ENCODE assay signal across 25 cellular contexts in the genomic region with DNA sequence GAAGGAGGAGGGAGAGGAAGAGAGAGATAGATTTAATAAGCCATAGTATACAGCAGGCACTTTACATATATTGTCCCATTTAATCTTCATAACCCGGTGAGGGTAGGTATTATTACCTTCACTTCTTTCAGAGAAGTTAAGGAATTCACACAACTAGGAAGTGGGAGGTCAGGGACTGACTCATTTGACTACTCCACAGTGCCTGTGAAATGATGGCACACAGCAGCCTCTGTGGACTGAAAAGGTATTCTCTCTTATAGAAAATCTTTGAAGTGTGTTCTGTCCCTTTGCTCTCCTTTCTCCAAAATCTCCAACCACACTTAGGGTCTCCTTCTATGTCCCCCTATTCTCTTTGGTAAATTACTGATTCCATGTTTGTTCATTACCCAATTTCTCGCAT. TPM values are rescaled to one million over a fixed set of nuclear protein-coding genes. Genes with fewer than 3 reads are reported as not detected.
DNase-seq lines count a peak whose midpoint lies in the region; ATAC-seq, FAIRE-seq and TF ChIP-seq lines count a peak whose summit lies in the region.
"Had no signal": no experiment of that assay in that cellular context is flagged by ENCODE, and none has a peak within 500 bp of the region (broad histone marks: within the 10 kb centered on the region; RNA-seq: fewer than 3 reads in every experiment).

No MANE protein-coding gene starts in this region.

- H3K36me3 Mint-ChIP-seq in activated T-cell treated with anti-CD3 and anti-CD28 coated beads, Interleukin-2, amount 50 U/mL, for 4 hours (ENCODE audit: insufficient read depth), result no peaks in the 10 kb centered on the region
- H3K36me3 Mint-ChIP-seq: CD8-positive, alpha-beta memory T cell had no signal

- no peak for TF ChIP-seq CTCF in heart right ventricle (IDR thresholded peaks at IDR 0.05)
- no peak for TF ChIP-seq CTCF in bronchial epithelial cell (IDR thresholded peaks at IDR 0.05; ENCODE audit: insufficient read depth, low read length, severe bottlenecking)
- TF ChIP-seq CTCF in thyroid gland (IDR thresholded peaks at IDR 0.05), result no peak
- TF ChIP-seq CTCF in gastroesophageal sphincter (IDR thresholded peaks at IDR 0.05), result no peak

- H3K27me3 ChIP-seq in heart right ventricle (no peaks in the 10 kb centered on the region), bronchial epithelial cell (ENCODE audit: control insufficient read depth, insufficient read depth, low read length) (no peaks in the 10 kb centered on the region), thyroid gland (no peaks in the 10 kb centered on the region), gastroesophageal sphincter (no peaks in the 10 kb centered on the region)

- H3K36me3 ChIP-seq in heart right ventricle, result peaks cover 0 to 98% (median 28%) of the 10 kb centered on the region in 9 donors
- H3K36me3 ChIP-seq in bronchial epithelial cell (ENCODE audit: control insufficient read depth, insufficient read depth, low read length), result peaks cover 6% of the 10 kb centered on the region
- H3K36me3 ChIP-seq in thyroid gland, result no peaks in the 10 kb centered on the region
- H3K36me3 ChIP-seq in gastroesophageal sphincter, result peaks cover 0 to 24% of the 10 kb centered on the region in 2 donors

- intact Hi-C loops in heart right ventricle (cut with DNase I), result loop anchor here in 1 of 10 donors (10.0 kb wide), 1 partner anchor 135 kb away; no protein-coding TSS in a partner anchor
- intact Hi-C loops in Right ventricle myocardium inferior (cut with DNase I), result no loop called here
- intact Hi-C loops in thyroid gland (cut with DNase I), result no loop called here

- H3K9me3 ChIP-seq in heart right ventricle (no peaks in the 10 kb centered on the region), thyroid gland (no peaks in the 10 kb centered on the region), gastroesophageal sphincter (no peaks in the 10 kb centered on the region)

- H3K27me3 Mint-ChIP-seq in activated T-cell treated with anti-CD3 and anti-CD28 coated beads, Interleukin-2, amount 50 U/mL, for 4 hours (ENCODE audit: low read depth), result peaks cover 23% of the 10 kb centered on the region

- TF ChIP-seq POLR2A in thyroid gland (IDR thresholded peaks at IDR 0.05) (no peak), gastroesophageal sphincter (IDR thresholded peaks at IDR 0.05) (no peak)

- H3K4me1 ChIP-seq in heart right ventricle, result peaks cover 3 to 98% (median 79%) of the 10 kb centered on the region in 9 donors
- H3K4me1 ChIP-seq in thyroid gland, result peaks cover 3 to 10% of the 10 kb centered on the region in 2 donors
- H3K4me1 ChIP-seq in gastroesophageal sphincter, result peaks cover 3 to 44% (median 7%) of the 10 kb centered on the region in 3 donors

- no peak for ATAC-seq in heart right ventricle
- no peak for ATAC-seq in Right ventricle myocardium inferior
- no peak for ATAC-seq in gastroesophageal sphincter
- ATAC-seq in activated T-cell treated with anti-CD3 and anti-CD28 coated beads, Interleukin-2, amount 50 U/mL, for 4 hours, result no peak

- DNase-seq in heart right ventricle (no peak), Right ventricle myocardium inferior (ENCODE audit: missing footprints) (no peak), bronchial epithelial cell (ENCODE audit: low read depth) (peak; percentile 11), kidney tubule cell (ENCODE audit: low spot score) (peak; percentile 27), thyroid gland (peak in 1 of 2 donors; percentile 26), NCI-H345 (lab: John Stamatoyannopoulos, UW) (no peak)
- no peak for DNase-seq in activated T-cell treated with anti-CD3 and anti-CD28 coated beads, Interleukin-2, amount 50 U/mL, for 4 hours
- DNase-seq: Calu3; CD8-positive, alpha-beta memory T cell; DMS153; KG1; NCI-H1092 treated with DMSO at 0.1 percent for 48 hours; NCI-H1436 treated with DMSO at 0.1 percent for 48 hours; NCI-H1930; NCI-H524 treated with DMSO at 0.1 percent for 48 hours; SHP77 had no signal

- 95 to 97% methylated on average over 2 of the region's 2 CpGs for WGBS in heart right ventricle, 2 donors
- WGBS in thyroid gland, 2 donors, result 90 to 98% methylated on average over 2 of the region's 2 CpGs
- 82 to 93% methylated on average over 2 of the region's 2 CpGs for WGBS in gastroesophageal sphincter (ENCODE audit: low coverage in 1 of 2), 2 donors

- TF ChIP-seq EP300 in gastroesophageal sphincter (IDR thresholded peaks at IDR 0.05), result no peak

- H3K4me3 ChIP-seq in heart right ventricle (no peak overlapping the region), bronchial epithelial cell (ENCODE audit: low read depth, low read length) (no peak overlapping the region), thyroid gland (replicated peaks in 1 of 3) (no peak overlapping the region), gastroesophageal sphincter (no peak overlapping the region)

- H3K4me3 Mint-ChIP-seq in activated T-cell treated with anti-CD3 and anti-CD28 coated beads, Interleukin-2, amount 50 U/mL, for 4 hours, result no peak overlapping the region
- H3K4me3 Mint-ChIP-seq: CD8-positive, alpha-beta memory T cell had no signal

- H3K27ac ChIP-seq in heart right ventricle, result peak overlapping the region in 9 of 10 donors; percentile 48 to 99 (median 81)
- H3K27ac ChIP-seq in thyroid gland, result peak overlapping the region in 2 of 3 donors; percentile 13 to 39
- H3K27ac ChIP-seq in gastroesophageal sphincter, result no peak overlapping the region
- H3K27ac ChIP-seq: C4-2B, HL-60 had no signal

- no peak for FAIRE-seq in bronchial epithelial cell (lab: Jason Lieb, UNC)
- FAIRE-seq: A204.1, GM12892, GM19239, H1, RCC 7860 had no signal

- H3K4me1 Mint-ChIP-seq in activated T-cell treated with anti-CD3 and anti-CD28 coated beads, Interleukin-2, amount 50 U/mL, for 4 hours (ENCODE audit: low read depth), result no peaks in the 10 kb centered on the region
- H3K4me1 Mint-ChIP-seq: CD8-positive, alpha-beta memory T cell had no signal

- no peaks in the 10 kb centered on the region for H3K9me3 Mint-ChIP-seq in activated T-cell treated with anti-CD3 and anti-CD28 coated beads, Interleukin-2, amount 50 U/mL, for 4 hours

RNA-seq across cellular contexts. Expression of a gene that starts 23.9 kb away (rescaled TPM):
- 100 to 1,000 TPM in 7 of 10 donors, 10 to 100 TPM in 3; 82.5 to 173 (median 121) TPM for total RNA-seq in heart right ventricle
- 100 to 1,000 TPM in 1 of 2 donors, 10 to 100 TPM in 1; 81.2 to 194 TPM for polyA plus RNA-seq in heart right ventricle
- total RNA-seq in Right ventricle myocardium inferior, result 122 TPM
- 1.3 and 4.7 TPM in 2 replicates for total RNA-seq in bronchial epithelial cell
- total RNA-seq in thyroid gland, result 10 to 100 TPM in 2 of 4 donors, 1 to 10 TPM in 2; 6.9 to 14.1 (median 11.2) TPM
- total RNA-seq in gastroesophageal sphincter, result 10 to 100 TPM; 11.7 to 46.7 (median 23.8) TPM
- not detected for total RNA-seq in activated T-cell treated with anti-CD3 and anti-CD28 coated beads, Interleukin-2, amount 50 U/mL, for 4 hours
- total RNA-seq: CD8-positive, alpha-beta memory T cell; H1; OCI-LY7 had no signal
- polyA plus RNA-seq: CD8-positive, alpha-beta memory T cell; H1 had no signal

Comparison
In these comparisons a context has a peak if more than half of its experiments do, and no peak if none do; other contexts are left out.
1. DNase-seq: peak in bronchial epithelial cell (single experiment) and kidney tubule cell (single experiment); none in heart right ventricle (0 of 2), Right ventricle myocardium inferior (single experiment), activated T-cell treated with anti-CD3 and anti-CD28 coated beads, Interleukin-2, amount 50 U/mL, for 4 hours (single experiment) and NCI-H345 (single experiment).
2. H3K27ac ChIP-seq: peak in heart right ventricle (9 of 10) and thyroid gland (2 of 3); none in gastroesophageal sphincter (0 of 4).